Comparison of ENCODE assay signal across 14 cellular contexts in genomic region chr2:159605441-159606178, GRCh38. TPM values are rescaled to one million over a fixed set of nuclear protein-coding genes. Genes with fewer than 3 reads are reported as not detected.
DNase-seq lines count a peak whose midpoint lies in the region; TF ChIP-seq lines count a peak whose summit lies in the region.
"Had no signal": no experiment of that assay in that cellular context is flagged by ENCODE, and none has a peak within 500 bp of the region (broad histone marks: within the 10 kb centered on the region; RNA-seq: fewer than 3 reads in every experiment).

No MANE protein-coding gene starts in this region.

- intact Hi-C loops in left ventricle myocardium inferior (cut with micrococcal nuclease), result no loop called here

- peaks cover 6% of the 10 kb centered on the region for H3K36me3 Mint-ChIP-seq in nephron (ENCODE audit: low read depth)
- H3K36me3 Mint-ChIP-seq in endothelial cell (ENCODE audit: low read depth, unreplicated experiment), result peaks cover 4% of the 10 kb centered on the region
- H3K36me3 Mint-ChIP-seq: CD4-positive, CD25-positive, alpha-beta regulatory T cell had no signal

- H3K9me3 Mint-ChIP-seq in nephron, result no peaks in the 10 kb centered on the region
- H3K9me3 Mint-ChIP-seq in endothelial cell (ENCODE audit: unreplicated experiment), result no peaks in the 10 kb centered on the region
- H3K9me3 Mint-ChIP-seq: stimulated activated naive CD8-positive, alpha-beta T cell treated with anti-CD3 and anti-CD28 coated beads, Interleukin-15, amount 100 ng/mL, for 72 hours had no signal

- H3K4me3 Mint-ChIP-seq in nephron, result peak overlapping the region in 1 of 3 experiments; percentile 1
- H3K4me3 Mint-ChIP-seq in endothelial cell (ENCODE audit: unreplicated experiment), result no peak overlapping the region
- H3K4me3 Mint-ChIP-seq: CD4-positive, CD25-positive, alpha-beta regulatory T cell; stimulated activated naive CD8-positive, alpha-beta T cell treated with anti-CD3 and anti-CD28 coated beads, Interleukin-15, amount 100 ng/mL, for 72 hours had no signal

- H3K36me3 ChIP-seq in left ventricle myocardium inferior (no peaks in the 10 kb centered on the region), urinary bladder (ENCODE audit: insufficient read depth) (no peaks in the 10 kb centered on the region)

- H3K4me3 ChIP-seq in cardiac fibroblast (replicated peaks in 1 of 2; ENCODE audit: low read depth in 2 of 2, low read length in 2 of 2) (no peak overlapping the region), left ventricle myocardium inferior (peak overlapping the region; percentile 30), urinary bladder (ENCODE audit: low read depth, low read length) (no peak overlapping the region)

- H3K27me3 ChIP-seq in left ventricle myocardium inferior (ENCODE audit: low read depth), result no peaks in the 10 kb centered on the region
- H3K27me3 ChIP-seq: foreskin keratinocyte had no signal

- no peaks in the 10 kb centered on the region for H3K9me3 ChIP-seq in left ventricle myocardium inferior (replicated peaks)

- H3K27ac Mint-ChIP-seq in nephron (peak overlapping the region; percentile 51 to 82 (median 78)), endothelial cell (ENCODE audit: unreplicated experiment) (no peak overlapping the region)
- H3K27ac Mint-ChIP-seq: stimulated activated naive CD8-positive, alpha-beta T cell treated with anti-CD3 and anti-CD28 coated beads, Interleukin-15, amount 100 ng/mL, for 72 hours had no signal

- 5% methylated on average over 3 of the region's 3 CpGs for WGBS in urinary bladder

- H3K27me3 Mint-ChIP-seq in nephron (ENCODE audit: low read depth), result no peaks in the 10 kb centered on the region
- H3K27me3 Mint-ChIP-seq in endothelial cell (ENCODE audit: unreplicated experiment), result no peaks in the 10 kb centered on the region
- H3K27me3 Mint-ChIP-seq: CD4-positive, CD25-positive, alpha-beta regulatory T cell; stimulated activated naive CD8-positive, alpha-beta T cell treated with anti-CD3 and anti-CD28 coated beads, Interleukin-15, amount 100 ng/mL, for 72 hours had no signal

- H3K4me1 Mint-ChIP-seq in nephron (peaks cover 50% of the 10 kb centered on the region), endothelial cell (ENCODE audit: unreplicated experiment) (peaks cover 26% of the 10 kb centered on the region)

- DNase-seq in cardiac fibroblast (ENCODE audit: low read depth in 2 of 2) (peak; percentile 11 to 66), left ventricle myocardium inferior (no peak), AML-193 (lab: John Stamatoyannopoulos, UW) (no peak), endothelial cell (ENCODE audit: low spot score) (no peak)
- no peak for DNase-seq in stimulated activated CD4-positive, alpha-beta T cell treated with anti-CD3 and anti-CD28 coated beads, Interleukin-4, amount 100 ng/mL, for 24 hours
- DNase-seq: activated CD4-positive, alpha-beta T cell treated with anti-CD3 and anti-CD28 coated beads, Interleukin-2, amount 50 U/mL, for 4 hours; activated naive CD4-positive, alpha-beta T cell treated with anti-CD3 and anti-CD28 coated beads, Interleukin-2, amount 50 U/mL, for 16 hours; CD4-positive, CD25-positive, alpha-beta regulatory T cell; foreskin keratinocyte; stimulated activated CD4-positive, alpha-beta T cell treated with anti-CD3 and anti-CD28 coated beads, Interleukin-4, amount 100 ng/mL, for 1 hour; stimulated activated naive CD8-positive, alpha-beta T cell treated with anti-CD3 and anti-CD28 coated beads, Interleukin-15, amount 100 ng/mL, for 72 hours; T-helper 1 cell had no signal

- TF ChIP-seq CTCF in cardiac fibroblast (IDR thresholded peaks at IDR 0.05; ENCODE audit: low read depth, low read length), result no peak
- no peak for TF ChIP-seq CTCF in left ventricle myocardium inferior (IDR thresholded peaks at IDR 0.05; ENCODE audit: borderline replicate concordance)
- no peak for TF ChIP-seq CTCF in nephron (IDR thresholded peaks at IDR 0.05; ENCODE audit: unreplicated experiment in 3 of 3)
- TF ChIP-seq CTCF in endothelial cell (IDR thresholded peaks at IDR 0.05; ENCODE audit: unreplicated experiment), result no peak

- peak overlapping the region; percentile 98 for H3K27ac ChIP-seq in left ventricle myocardium inferior (replicated peaks)
- peak overlapping the region; percentile 71 for H3K27ac ChIP-seq in urinary bladder (ENCODE audit: low read depth)
- H3K27ac ChIP-seq: foreskin keratinocyte had no signal

- H3K4me1 ChIP-seq in left ventricle myocardium inferior (peaks cover 72% of the 10 kb centered on the region), urinary bladder (ENCODE audit: insufficient read depth) (peaks cover 2% of the 10 kb centered on the region)

RNA-seq across cellular contexts. Expression of gene BAZ2B, which starts 10.7 kb away (rescaled TPM):
- total RNA-seq in left ventricle myocardium inferior (32.4 TPM), urinary bladder (272 TPM), endothelial cell (ENCODE audit: unreplicated experiment) (100 TPM)
- 34.5 TPM for polyA plus RNA-seq in urinary bladder

Comparison
In these comparisons a context has a peak if more than half of its experiments do, and no peak if none do; other contexts are left out.
1. DNase-seq: peak in cardiac fibroblast (2 of 2); none in left ventricle myocardium inferior (single experiment), stimulated activated CD4-positive, alpha-beta T cell treated with anti-CD3 and anti-CD28 coated beads, Interleukin-4, amount 100 ng/mL, for 24 hours (single experiment), AML-193 (0 of 2) and endothelial cell (single experiment).